In genomic region chr2:8803658-8804379, GRCh38 we compare ENCODE assay signal across 1 cellular context.
A peak's percentile ranks its signal among the peaks of the same experiment; 100 is the strongest.
TF ChIP-seq lines count a peak whose summit lies in the region.

No MANE protein-coding gene starts in this region.

TF ChIP-seq in HepG2, 621 proteins besides CTCF, POLR2A, EP300 and RAD21 (continued from another document):
- 0 out of 2 replicates have a peak, but pooled peaks have one; percentile 10 for TF ChIP-seq PBX2 (CRISPR knock-in tag; IDR thresholded peaks at IDR 0.05)
- TF ChIP-seq FOXA1 (IDR thresholded peaks at IDR 0.05), result no peak
- TF ChIP-seq FOXA1 (CRISPR knock-in tag; IDR thresholded peaks at IDR 0.05), result peak; percentile 46; the same call in 1 of the 2 replicates
- no peak for TF ChIP-seq ELF1 (CRISPR knock-in tag; IDR thresholded peaks at IDR 0.05)
- peak; percentile 41; the same call in 1 of the 2 replicates for TF ChIP-seq ARID5B (CRISPR knock-in tag; IDR thresholded peaks at IDR 0.05)
- TF ChIP-seq HOXA5 (CRISPR knock-in tag; IDR thresholded peaks at IDR 0.05), result no peak
- TF ChIP-seq ZNF552 (CRISPR knock-in tag; IDR thresholded peaks at IDR 0.05; ENCODE audit: borderline replicate concordance), result no peak
- TF ChIP-seq RBM22 (optimal IDR thresholded peaks at IDR 0.05; ENCODE audit: low read length), result peak; percentile 39
- 0 out of 2 replicates have a peak, but pooled peaks have one; percentile 31 for TF ChIP-seq ZNF12 (CRISPR knock-in tag; IDR thresholded peaks at IDR 0.05)
